In the genomic region with DNA sequence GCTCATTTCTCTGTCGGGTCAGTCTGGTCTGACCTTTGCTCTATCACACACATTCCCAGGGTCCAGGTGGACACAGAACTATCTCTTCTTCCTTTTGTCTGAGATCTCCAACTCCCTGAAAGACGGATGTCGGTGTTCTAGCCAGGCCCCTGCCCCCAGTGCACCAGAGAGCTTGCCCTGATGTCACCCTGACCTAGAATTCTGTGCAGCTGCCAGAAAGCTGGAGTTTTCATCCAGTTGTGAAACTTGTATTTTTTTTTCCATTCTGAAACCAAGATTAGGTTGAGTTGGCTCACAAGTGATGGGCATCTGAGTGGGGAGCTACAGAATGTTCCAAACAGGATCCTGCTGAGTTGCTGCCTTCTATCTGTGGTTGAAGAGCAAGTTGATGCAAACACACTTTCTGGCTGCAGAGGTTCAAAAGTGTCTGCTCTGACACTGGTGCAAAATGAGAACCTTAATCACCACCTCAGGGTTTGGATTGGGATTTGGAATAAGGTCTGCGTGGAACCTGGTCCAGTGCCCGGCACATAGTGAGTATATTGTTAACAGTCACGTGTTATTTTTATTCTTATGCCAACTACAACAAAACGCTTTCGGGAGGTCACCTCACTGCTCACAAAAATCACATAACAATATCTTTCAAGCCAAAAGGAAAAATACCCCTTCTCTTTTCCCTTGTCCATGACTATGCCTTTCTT, we compare ENCODE assay signal across 18 cellular contexts.
"Had no signal": no experiment of that assay in that cellular context is flagged by ENCODE, and none has a peak within 500 bp of the region (broad histone marks: within the 10 kb centered on the region; RNA-seq: fewer than 3 reads in every experiment).

No MANE protein-coding gene starts in this region.

- H3K36me3 ChIP-seq: gastrocnemius medialis, ovary, right lobe of liver, spleen, tibial artery, upper lobe of left lung had no signal

- H3K4me3 ChIP-seq: dorsolateral prefrontal cortex, gastrocnemius medialis, mucosa of descending colon, ovary, right lobe of liver, spleen, tibial artery, upper lobe of left lung had no signal

- DNase-seq: central memory CD4-positive, alpha-beta T cell; cortex of kidney; dorsolateral prefrontal cortex; effector CD8-positive, alpha-beta T cell; gastrocnemius medialis; islet precursor cell; mucosa of descending colon; naive thymus-derived CD8-positive, alpha-beta T cell; nucleus accumbens; right lobe of liver; spleen; stimulated activated CD4-positive, alpha-beta T cell treated with anti-CD3 and anti-CD28 coated beads, Interleukin-15, amount 100 ng/mL, for 24 hours; stimulated activated CD4-positive, alpha-beta T cell treated with anti-CD3 and anti-CD28 coated beads, Interleukin-1b, Interleukin-23, amount 100 ng/mL, for 48 hours; stimulated activated CD4-positive, alpha-beta T cell treated with anti-CD3 and anti-CD28 coated beads, Interleukin-4, amount 100 ng/mL, for 24 hours; tibial artery; upper lobe of left lung had no signal

- H3K4me1 ChIP-seq: gastrocnemius medialis, right lobe of liver, spleen, tibial artery, upper lobe of left lung had no signal

- H3K27ac ChIP-seq: dorsolateral prefrontal cortex, gastrocnemius medialis, ovary, right lobe of liver, spleen, tibial artery, upper lobe of left lung had no signal

- H3K27me3 ChIP-seq: dorsolateral prefrontal cortex, gastrocnemius medialis, ovary, right lobe of liver, tibial artery, upper lobe of left lung had no signal

- H3K9me3 ChIP-seq: gastrocnemius medialis, mucosa of descending colon, ovary, right lobe of liver, spleen, tibial artery, upper lobe of left lung had no signal

- ATAC-seq: gastrocnemius medialis; mucosa of descending colon; naive thymus-derived CD8-positive, alpha-beta T cell; right lobe of liver; stimulated activated memory B cell treated with anti-CD40 and anti-IgM and Interleukin-4, amounts not matched to agents 10 μg/mL and 1 μg/mL and 100 μg/mL, for 72 hours had no signal
